In genomic region chr19:45439190-45439568, GRCh38 we compare ENCODE assay signal across 8 cellular contexts. TPM values are rescaled to one million over a fixed set of nuclear protein-coding genes. Genes with fewer than 3 reads are reported as not detected.
A peak's percentile ranks its signal among the peaks of the same experiment; 100 is the strongest.
DNase-seq lines count a peak whose midpoint lies in the region; ATAC-seq and TF ChIP-seq lines count a peak whose summit lies in the region.

No MANE protein-coding gene starts in this region.

- peaks cover 28% of the 10 kb centered on the region for H3K4me1 Mint-ChIP-seq in chondrocyte (ENCODE audit: low read depth)
- peaks cover 25% of the 10 kb centered on the region for H3K4me1 Mint-ChIP-seq in nephron

- ATAC-seq in GM19351 (IDR thresholded peaks at IDR 0.05; ENCODE audit: unreplicated experiment), result no peak
- ATAC-seq in HG03565 (IDR thresholded peaks at IDR 0.05; ENCODE audit: unreplicated experiment), result no peak

- H3K36me3 Mint-ChIP-seq in chondrocyte (ENCODE audit: low read depth) (no peaks in the 10 kb centered on the region), nephron (ENCODE audit: low read depth) (no peaks in the 10 kb centered on the region)

- DNase-seq in BJ (ENCODE audit: low read depth) (no peak), LNCaP clone FGC (ENCODE audit: low read depth) (no peak), chondrocyte (ENCODE audit: low spot score) (no peak), NCI-H1930 (lab: John Stamatoyannopoulos, UW) (no peak)
- no peak for DNase-seq in activated CD4-positive, CD25-positive, alpha-beta regulatory T cell treated with anti-CD3 and anti-CD28 coated beads, Interleukin-2, amount 50 U/mL, for 72 hours

- H3K27ac Mint-ChIP-seq in chondrocyte (ENCODE audit: unreplicated experiment) (no peak overlapping the region), nephron (no peak overlapping the region)

- no peaks in the 10 kb centered on the region for H3K36me3 ChIP-seq in BJ (ENCODE audit: control insufficient read depth, insufficient read depth, low read length)

- CTCF ChIA-PET in BJ (lab: Yijun Ruan, JAX), result interaction anchor here (0.6 to 20.3 kb wide), 32 partner anchors 9 to 439 kb away, joined by 3 to 764 read pairs (median 6); partner anchors contain the start of genes FOSB, PPM1N and RTN2

- no peaks in the 10 kb centered on the region for H3K27me3 ChIP-seq in BJ (ENCODE audit: control insufficient read depth, insufficient read depth, low read length)

- no peak for TF ChIP-seq CTCF in BJ (IDR thresholded peaks at IDR 0.05; ENCODE audit: insufficient read depth, low read depth, low read length)
- no peak for TF ChIP-seq CTCF in LNCaP clone FGC (IDR thresholded peaks at IDR 0.05; ENCODE audit: control insufficient read depth, extremely low read depth, insufficient read depth)
- TF ChIP-seq CTCF in chondrocyte (IDR thresholded peaks at IDR 0.05), result no peak
- TF ChIP-seq CTCF in nephron (IDR thresholded peaks at IDR 0.05; ENCODE audit: unreplicated experiment in 3 of 3), result no peak

- POLR2A ChIA-PET in BJ (lab: Charles Lee), result interaction anchor here (0.8 kb wide), 2 partner anchors 8 to 46 kb away, joined by 3 read pairs; no protein-coding TSS in a partner anchor

- H3K4me3 ChIP-seq in BJ (ENCODE audit: low read depth, low read length) (peak overlapping the region; percentile 53), LNCaP clone FGC (ENCODE audit: low read depth, low read length) (peak overlapping the region; percentile 50)

- H3K9me3 Mint-ChIP-seq in chondrocyte (ENCODE audit: low read depth) (no peaks in the 10 kb centered on the region), nephron (no peaks in the 10 kb centered on the region)

- H3K4me3 Mint-ChIP-seq in chondrocyte (ENCODE audit: unreplicated experiment) (peak overlapping the region; percentile 55), nephron (peak overlapping the region; percentile 41 to 88 (median 56))

- no peaks in the 10 kb centered on the region for H3K27me3 Mint-ChIP-seq in chondrocyte (ENCODE audit: low read depth)
- no peaks in the 10 kb centered on the region for H3K27me3 Mint-ChIP-seq in nephron (ENCODE audit: low read depth)

RNA-seq across cellular contexts. Expression of gene ERCC1, which starts 15.5 kb away (rescaled TPM):
- 84.3 and 121 TPM in 2 replicates for polyA plus RNA-seq in BJ (2011; rRNA removed)
- polyA minus RNA-seq in BJ (2011; rRNA and poly(A)+ RNA removed), result 69.3 and 116 TPM in 2 replicates
- 72.4 to 93.1 TPM (median 77.9 TPM) in 3 replicates for total RNA-seq in chondrocyte

RNA-seq across cellular contexts. Expression of gene FOSB, which starts 28.6 kb away (rescaled TPM):
- 2.6 and 4.5 TPM in 2 replicates for polyA plus RNA-seq in BJ (2011; rRNA removed)
- polyA minus RNA-seq in BJ (2011; rRNA and poly(A)+ RNA removed), result 10.1 and 15.8 TPM in 2 replicates
- 25.5 to 50.9 TPM (median 43.8 TPM) in 3 replicates for total RNA-seq in chondrocyte

RNA-seq across cellular contexts. Expression of gene POLR1G, which starts 32.7 kb away (rescaled TPM):
- polyA plus RNA-seq in BJ (2011; rRNA removed), result 3.0 and 3.6 TPM in 2 replicates
- polyA minus RNA-seq in BJ (2011; rRNA and poly(A)+ RNA removed), result 2.3 and 4.1 TPM in 2 replicates
- 7.3 to 10.4 TPM (median 9.6 TPM) in 3 replicates for total RNA-seq in chondrocyte

RNA-seq across cellular contexts. Expression of gene PPP1R13L, which starts 34.3 kb away (rescaled TPM):
- polyA plus RNA-seq in BJ (2011; rRNA removed), result 5.4 and 12.3 TPM in 2 replicates
- polyA minus RNA-seq in BJ (2011; rRNA and poly(A)+ RNA removed), result 8.8 and 18.1 TPM in 2 replicates
- 67.2 to 111 TPM (median 110 TPM) in 3 replicates for total RNA-seq in chondrocyte

RNA-seq across cellular contexts. Expression of gene RTN2, which starts 57.7 kb away (rescaled TPM):
- 27.3 and 42.3 TPM in 2 replicates for polyA plus RNA-seq in BJ (2011; rRNA removed)
- polyA minus RNA-seq in BJ (2011; rRNA and poly(A)+ RNA removed), result 19.1 and 27.1 TPM in 2 replicates
- total RNA-seq in chondrocyte, result 11.5 to 16.0 TPM (median 13.7 TPM) in 3 replicates
